9 cellular contexts compared by ENCODE assay signal in genomic region chr4:27861381-27861787, GRCh38.
DNase-seq lines count a peak whose midpoint lies in the region; ATAC-seq and TF ChIP-seq lines count a peak whose summit lies in the region.
"Had no signal": no experiment of that assay in that cellular context is flagged by ENCODE, and none has a peak within 500 bp of the region (broad histone marks: within the 10 kb centered on the region; RNA-seq: fewer than 3 reads in every experiment).

No MANE protein-coding gene starts in this region.

- intact Hi-C loops in gastrocnemius medialis (cut with DNase I; ENCODE audit: low total_unique reads) = no loop called here

- DNase-seq in GM10266 (ENCODE audit: extremely low spot score) = no peak
- DNase-seq in NCI-H2081 treated with DMSO at 0.1 percent for 48 hours (lab: John Stamatoyannopoulos, UW) = peak; percentile 67
- peak; percentile 39 for DNase-seq in dedifferentiated amniotic fluid mesenchymal stem cell (ENCODE audit: extremely low spot score)
- peak; percentile 31 for DNase-seq in nephron progenitor cell
- no peak for DNase-seq in gastrocnemius medialis
- DNase-seq in NCI-H1048 (lab: John Stamatoyannopoulos, UW) = no peak

- H3K27me3 Mint-ChIP-seq in nephron progenitor cell (ENCODE audit: low read depth, poor library complexity) = no peaks in the 10 kb centered on the region
- H3K27me3 Mint-ChIP-seq: activated naive CD4-positive, alpha-beta T cell treated with anti-CD3 and anti-CD28 coated beads, Interleukin-2, amount 50 U/mL, for 24 hours had no signal

- H3K9me3 Mint-ChIP-seq in nephron progenitor cell = no peaks in the 10 kb centered on the region

- H3K9me3 ChIP-seq in gastrocnemius medialis = no peaks in the 10 kb centered on the region

- H3K4me1 ChIP-seq in gastrocnemius medialis = no peaks in the 10 kb centered on the region

- no peak overlapping the region for H3K4me3 Mint-ChIP-seq in nephron progenitor cell
- H3K4me3 Mint-ChIP-seq: activated naive CD4-positive, alpha-beta T cell treated with anti-CD3 and anti-CD28 coated beads, Interleukin-2, amount 50 U/mL, for 24 hours had no signal

- no peaks in the 10 kb centered on the region for H3K36me3 Mint-ChIP-seq in nephron progenitor cell (ENCODE audit: low read depth)
- H3K36me3 Mint-ChIP-seq: activated naive CD4-positive, alpha-beta T cell treated with anti-CD3 and anti-CD28 coated beads, Interleukin-2, amount 50 U/mL, for 24 hours had no signal

- no peak for ATAC-seq in HG02884 (IDR thresholded peaks at IDR 0.05; ENCODE audit: unreplicated experiment)
- ATAC-seq in HG03175 (IDR thresholded peaks at IDR 0.05; ENCODE audit: unreplicated experiment) = no peak
- no peak for ATAC-seq in gastrocnemius medialis

- H3K27ac Mint-ChIP-seq in nephron progenitor cell = no peak overlapping the region
- H3K27ac Mint-ChIP-seq: activated naive CD4-positive, alpha-beta T cell treated with anti-CD3 and anti-CD28 coated beads, Interleukin-2, amount 50 U/mL, for 24 hours had no signal

- no peak for TF ChIP-seq POLR2A in gastrocnemius medialis (IDR thresholded peaks at IDR 0.05)

- no peaks in the 10 kb centered on the region for H3K4me1 Mint-ChIP-seq in nephron progenitor cell
- H3K4me1 Mint-ChIP-seq: activated naive CD4-positive, alpha-beta T cell treated with anti-CD3 and anti-CD28 coated beads, Interleukin-2, amount 50 U/mL, for 24 hours had no signal

- H3K36me3 ChIP-seq in gastrocnemius medialis = no peaks in the 10 kb centered on the region

- in situ Hi-C loops in gastrocnemius medialis (cut with MboI; ENCODE audit: low sequenced_read_pairs in 4 of 4) = no loop called here

- TF ChIP-seq CTCF in GM10266 (IDR thresholded peaks at IDR 0.05; ENCODE audit: control insufficient read depth, insufficient read depth, low read depth, missing control alignments) (peak; percentile 0), nephron progenitor cell (IDR thresholded peaks at IDR 0.05) (peak; percentile 61), gastrocnemius medialis (IDR thresholded peaks at IDR 0.05 in 4 of 5, conservative IDR thresholded peaks at IDR 0.05 in 1 of 5) (no peak)

- H3K4me3 ChIP-seq in gastrocnemius medialis = no peak overlapping the region

- H3K27me3 ChIP-seq in gastrocnemius medialis = no peaks in the 10 kb centered on the region

- no peak overlapping the region for H3K27ac ChIP-seq in gastrocnemius medialis

Comparison
In these comparisons a context has a peak if more than half of its experiments do, and no peak if none do; other contexts are left out.
1. DNase-seq: peak in NCI-H2081 treated with DMSO at 0.1 percent for 48 hours (single experiment), dedifferentiated amniotic fluid mesenchymal stem cell (single experiment) and nephron progenitor cell (single experiment); none in GM10266 (single experiment), gastrocnemius medialis (0 of 2) and NCI-H1048 (single experiment).
2. CTCF ChIP-seq: peak in GM10266 (single experiment) and nephron progenitor cell (single experiment); none in gastrocnemius medialis (0 of 5).